11 cellular contexts compared by ENCODE assay signal in the genomic region with DNA sequence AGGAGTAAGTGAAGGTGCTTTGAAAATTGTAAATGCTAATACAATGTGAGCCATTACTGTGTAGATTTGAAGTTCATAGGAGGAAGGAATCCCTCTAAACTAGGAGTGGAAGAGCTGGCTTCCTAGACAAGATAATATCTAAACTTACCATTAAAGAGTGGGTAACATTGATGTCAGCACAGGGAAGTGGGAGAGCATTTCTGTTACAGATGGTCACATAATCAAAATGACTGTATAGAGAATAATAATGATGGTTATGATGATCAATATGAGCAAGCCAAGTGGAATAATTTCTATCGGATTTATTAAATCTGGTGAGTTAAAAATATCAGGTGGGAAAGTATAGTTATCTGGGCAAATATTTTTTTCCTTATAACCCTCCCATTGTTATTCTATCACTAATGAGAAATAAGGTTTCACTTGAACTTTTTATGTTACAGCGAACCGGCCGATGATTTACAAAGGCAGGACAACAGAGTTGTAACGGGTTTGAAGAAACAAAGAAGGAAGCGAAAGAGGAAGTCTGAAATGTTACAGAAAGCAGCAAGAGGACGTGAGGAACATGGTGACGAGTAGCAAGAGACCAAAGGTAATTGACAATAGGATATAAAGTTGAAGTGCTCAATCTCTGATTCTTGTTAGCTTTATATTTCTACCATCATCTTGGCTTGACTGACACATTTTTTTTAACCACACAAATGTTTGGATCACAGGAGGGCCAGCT.
DNase-seq lines count a peak whose midpoint lies in the region; ATAC-seq and TF ChIP-seq lines count a peak whose summit lies in the region.
"Had no signal": no experiment of that assay in that cellular context is flagged by ENCODE, and none has a peak within 500 bp of the region (broad histone marks: within the 10 kb centered on the region; RNA-seq: fewer than 3 reads in every experiment).

No MANE protein-coding gene starts in this region.

- ATAC-seq in GM19043 (IDR thresholded peaks at IDR 0.05; ENCODE audit: low read depth, unreplicated experiment), result peak; percentile 98
- ATAC-seq in HG02759 (IDR thresholded peaks at IDR 0.05; ENCODE audit: unreplicated experiment), result peak; percentile 89
- peak; percentile 92 for ATAC-seq in HG03571 (IDR thresholded peaks at IDR 0.05; ENCODE audit: unreplicated experiment)
- peak; percentile 95 to 96 for ATAC-seq in stimulated activated naive B cell treated with anti-CD40 and anti-IgM and Interleukin-4, amounts not matched to agents 10 μg/mL and 1 μg/mL and 100 μg/mL, for 72 hours (replicated peaks)
- ATAC-seq: psoas muscle had no signal

- H3K27me3 Mint-ChIP-seq in stimulated activated naive B cell treated with anti-CD40 and anti-IgM and Interleukin-4, amounts not matched to agents 10 μg/mL and 1 μg/mL and 100 μg/mL, for 72 hours, result peaks cover 0 to 6% of the 10 kb centered on the region in 2 donors

- no peak for TF ChIP-seq CTCF in GM10266 (IDR thresholded peaks at IDR 0.05; ENCODE audit: control insufficient read depth, insufficient read depth, low read depth, missing control alignments)

- no peak for DNase-seq in stimulated activated naive B cell treated with anti-CD40 and anti-IgM and Interleukin-4, amounts not matched to agents 10 μg/mL and 1 μg/mL and 100 μg/mL, for 72 hours
- DNase-seq in GM10266 (ENCODE audit: extremely low spot score), result no peak
- DNase-seq in stimulated activated CD4-positive, alpha-beta T cell treated with anti-CD3 and anti-CD28 coated beads, Interleukin-4, amount 100 ng/mL, for 24 hours, result no peak
- no peak for DNase-seq in AG08395 (ENCODE audit: low spot score)
- DNase-seq: activated T-cell treated with anti-CD3 and anti-CD28 coated beads, Interleukin-2, amount 50 U/mL, for 1 hour; left ventricle myocardium inferior; psoas muscle had no signal

- H3K4me1 Mint-ChIP-seq in stimulated activated naive B cell treated with anti-CD40 and anti-IgM and Interleukin-4, amounts not matched to agents 10 μg/mL and 1 μg/mL and 100 μg/mL, for 72 hours, result peaks cover 8 to 17% of the 10 kb centered on the region in 2 donors

- peak overlapping the region; percentile 44 for H3K27ac Mint-ChIP-seq in stimulated activated naive B cell treated with anti-CD40 and anti-IgM and Interleukin-4, amounts not matched to agents 10 μg/mL and 1 μg/mL and 100 μg/mL, for 72 hours
- H3K27ac Mint-ChIP-seq: T-helper 1 cell treated with Interleukin-12 subunit alpha and Interleukin-12 subunit beta and Interleukin-4 antibody, amounts not matched to agents 30 μg/mL and 1 μg/mL, for 36 hours had no signal

- no peaks in the 10 kb centered on the region for H3K36me3 Mint-ChIP-seq in stimulated activated naive B cell treated with anti-CD40 and anti-IgM and Interleukin-4, amounts not matched to agents 10 μg/mL and 1 μg/mL and 100 μg/mL, for 72 hours

- no peaks in the 10 kb centered on the region for H3K9me3 Mint-ChIP-seq in stimulated activated naive B cell treated with anti-CD40 and anti-IgM and Interleukin-4, amounts not matched to agents 10 μg/mL and 1 μg/mL and 100 μg/mL, for 72 hours
- H3K9me3 Mint-ChIP-seq: T-helper 1 cell treated with Interleukin-12 subunit alpha and Interleukin-12 subunit beta and Interleukin-4 antibody, amounts not matched to agents 30 μg/mL and 1 μg/mL, for 36 hours had no signal

- H3K4me3 Mint-ChIP-seq in stimulated activated naive B cell treated with anti-CD40 and anti-IgM and Interleukin-4, amounts not matched to agents 10 μg/mL and 1 μg/mL and 100 μg/mL, for 72 hours, result peak overlapping the region in 1 of 2 donors; percentile 36
- H3K4me3 Mint-ChIP-seq: T-helper 1 cell treated with Interleukin-12 subunit alpha and Interleukin-12 subunit beta and Interleukin-4 antibody, amounts not matched to agents 30 μg/mL and 1 μg/mL, for 36 hours had no signal
